ENCODE assay signal across 8 cellular contexts in genomic region chr14:70415788-70416187, GRCh38. TPM values are rescaled to one million over a fixed set of nuclear protein-coding genes. Genes with fewer than 3 reads are reported as not detected.
DNase-seq lines count a peak whose midpoint lies in the region; ATAC-seq, FAIRE-seq and TF ChIP-seq lines count a peak whose summit lies in the region.

No MANE protein-coding gene starts in this region.

- H2AFZ ChIP-seq in DND-41 (ENCODE audit: low read depth, low read length): 0 out of 2 replicates have a peak overlapping the region, but pooled peaks have one; percentile 1
- H2AFZ ChIP-seq in OCI-LY7 (ENCODE audit: low read length): no peak overlapping the region
- H2AFZ ChIP-seq in trophoblast cell (ENCODE audit: insufficient read depth, low read length, poor library complexity): no peak overlapping the region

- H3K9ac ChIP-seq in DND-41 (ENCODE audit: low read depth, low read length) (peak overlapping the region; percentile 68; the same call in 1 of the 2 replicates), trophoblast cell (ENCODE audit: low read length) (no peak overlapping the region)

- H3K4me1 ChIP-seq in DND-41 (ENCODE audit: insufficient read depth, low read length): peaks cover 33% of the 10 kb centered on the region
- H3K4me1 ChIP-seq in OCI-LY7 (ENCODE audit: insufficient read depth, low read length, poor library complexity, severe bottlenecking): peaks cover 10% of the 10 kb centered on the region
- peaks cover 3 to 26% (median 26%) of the 10 kb centered on the region in 4 donors for H3K4me1 ChIP-seq in esophagus muscularis mucosa
- H3K4me1 ChIP-seq in trophoblast cell (ENCODE audit: control insufficient read depth in 1 of 2, insufficient read depth in 2 of 2, low read length in 2 of 2): no peaks in the 10 kb centered on the region

- no peak overlapping the region for H3K27ac ChIP-seq in DND-41 (ENCODE audit: low read length)
- H3K27ac ChIP-seq in OCI-LY7 (ENCODE audit: low read depth, low read length, poor library complexity, severe bottlenecking): no peak overlapping the region
- no peak overlapping the region for H3K27ac ChIP-seq in esophagus muscularis mucosa (replicated peaks in 1 of 4)
- no peak overlapping the region for H3K27ac ChIP-seq in trophoblast cell (ENCODE audit: low read depth, low read length)
- no peak overlapping the region for H3K27ac ChIP-seq in RWPE1

- H3K79me2 ChIP-seq in DND-41 (ENCODE audit: insufficient read depth, low read length) (peaks cover 43% of the 10 kb centered on the region), OCI-LY7 (ENCODE audit: insufficient read depth, low read depth, low read length) (no peaks in the 10 kb centered on the region), trophoblast cell (ENCODE audit: control insufficient read depth, insufficient read depth, low read length, poor library complexity) (no peaks in the 10 kb centered on the region)

- intact Hi-C loops in OCI-LY7 (cut with micrococcal nuclease; ENCODE audit: unreplicated experiment): loop anchor here (10.0 kb wide), 1 partner anchor 399 kb away; no protein-coding TSS in a partner anchor
- intact Hi-C loops in esophagus muscularis mucosa (cut with DNase I): no loop called here

- no peak overlapping the region for H2BK5ac ChIP-seq in trophoblast cell (ENCODE audit: low read depth, low read length, poor library complexity)

- H3K4me3 ChIP-seq in DND-41 (ENCODE audit: low read depth in 1 of 2, low read length in 2 of 2) (peak overlapping the region; percentile 2 to 93; a peak in 3 of 4 replicates), OCI-LY7 (ENCODE audit: low read depth, low read length, poor library complexity, severe bottlenecking) (peak overlapping the region; percentile 83), esophagus muscularis mucosa (peak overlapping the region; percentile 75 to 79 (median 77)), trophoblast cell (ENCODE audit: low read depth, low read length) (no peak overlapping the region)

- H2BK12ac ChIP-seq in trophoblast cell (ENCODE audit: low read length): no peak overlapping the region

- H3K4me2 ChIP-seq in DND-41 (ENCODE audit: insufficient read depth, low read length) (peak overlapping the region; percentile 91), OCI-LY7 (ENCODE audit: low read length) (peak overlapping the region; percentile 80), trophoblast cell (ENCODE audit: low read length) (peak overlapping the region; percentile 44)

- ATAC-seq in DND-41 (ENCODE audit: insufficient read depth, low read depth): no peak

- H4K8ac ChIP-seq in trophoblast cell (ENCODE audit: low read depth, low read length): no peak overlapping the region

- no peak for TF ChIP-seq CTCF in DND-41 (IDR thresholded peaks at IDR 0.05; ENCODE audit: borderline replicate concordance, extremely low read depth, low read length, poor library complexity, severe bottlenecking)
- no peak for TF ChIP-seq CTCF in OCI-LY7 (conservative IDR thresholded peaks at IDR 0.05; ENCODE audit: low read length)
- no peak for TF ChIP-seq CTCF in esophagus muscularis mucosa (IDR thresholded peaks at IDR 0.05)
- no peak for TF ChIP-seq CTCF in RWPE1 (conservative IDR thresholded peaks at IDR 0.05; ENCODE audit: low read depth)

- BruUV-seq in OCI-LY7 (replicated peaks; lab: Mats Ljungman, UMichigan): no TSS peak

- TF ChIP-seq POLR2A in esophagus muscularis mucosa (IDR thresholded peaks at IDR 0.05; ENCODE audit: low read depth): no peak

- H3K4ac ChIP-seq in trophoblast cell (ENCODE audit: low read depth, low read length): no peak overlapping the region

- H3K14ac ChIP-seq in trophoblast cell (ENCODE audit: low read length): no peak overlapping the region

- H2BK120ac ChIP-seq in trophoblast cell (ENCODE audit: insufficient read depth, low read length, poor library complexity): no peak overlapping the region

- FAIRE-seq in frontal cortex (lab: Jason Lieb, UNC): no peak

- POLR2A ChIA-PET in OCI-LY7 (lab: Charles Lee): interaction anchor here (0.5 to 0.7 kb wide), 3 partner anchors 15 to 1612 kb away, joined by 3 to 5 read pairs (median 3); no protein-coding TSS in a partner anchor
- POLR2A ChIA-PET in RWPE1 (lab: Yijun Ruan, JAX; ENCODE audit: low non-redundant PET): no interaction called here

- H4K91ac ChIP-seq in trophoblast cell (ENCODE audit: low read depth, low read length): no peak overlapping the region

- WGBS in esophagus muscularis mucosa: 57% methylated on average over 2 of the region's 2 CpGs
- WGBS in trophoblast cell (ENCODE audit: extremely low coverage, insufficient coverage, insufficient read length): no CpG with 5 or more reads among the region's 2 CpGs

- H4K12ac ChIP-seq in trophoblast cell (ENCODE audit: low read depth, low read length): no peak overlapping the region

- no peaks in the 10 kb centered on the region for H3K79me1 ChIP-seq in trophoblast cell (ENCODE audit: low read length)

- no peak for TF ChIP-seq EP300 in esophagus muscularis mucosa (IDR thresholded peaks at IDR 0.05)

- DNase-seq in DND-41: no peak
- no peak for DNase-seq in OCI-LY7 (ENCODE audit: low spot score)
- no peak for DNase-seq in esophagus muscularis mucosa (ENCODE audit: extremely low spot score)
- DNase-seq in trophoblast cell: no peak
- DNase-seq in GM03348 (ENCODE audit: low spot score): no peak
- no peak for DNase-seq in RWPE1 (ENCODE audit: low spot score)
- no peak for DNase-seq in mesenteric fat pad (ENCODE audit: low spot score)
- no peak for DNase-seq in frontal cortex (ENCODE audit: low spot score in 2 of 2)

- H2AK5ac ChIP-seq in trophoblast cell (ENCODE audit: low read length): no peak overlapping the region

- no peaks in the 10 kb centered on the region for H3K27me3 ChIP-seq in DND-41 (ENCODE audit: insufficient read depth, low read length, poor library complexity)
- no peaks in the 10 kb centered on the region for H3K27me3 ChIP-seq in esophagus muscularis mucosa
- no peaks in the 10 kb centered on the region for H3K27me3 ChIP-seq in trophoblast cell (ENCODE audit: insufficient read depth, low read length)

- H4K20me1 ChIP-seq in DND-41 (ENCODE audit: insufficient read depth, low read length) (peaks cover 3% of the 10 kb centered on the region), OCI-LY7 (ENCODE audit: insufficient read depth, low read length) (no peaks in the 10 kb centered on the region)

- no peaks in the 10 kb centered on the region for H3K9me2 ChIP-seq in OCI-LY7 (ENCODE audit: insufficient read depth, low read length)

- H3K36me3 ChIP-seq in DND-41 (ENCODE audit: insufficient read depth, low read length) (peaks cover 7% of the 10 kb centered on the region), OCI-LY7 (ENCODE audit: insufficient read depth, low read length) (no peaks in the 10 kb centered on the region), esophagus muscularis mucosa (peaks cover 0 to 6% (median 3%) of the 10 kb centered on the region in 4 donors), trophoblast cell (ENCODE audit: control insufficient read depth in 1 of 2, insufficient read depth in 2 of 2, low read length in 2 of 2) (no peaks in the 10 kb centered on the region)

- CTCF ChIA-PET in OCI-LY7 (lab: Charles Lee; ENCODE audit: unreplicated experiment): no interaction called here
- CTCF ChIA-PET in RWPE1 (lab: Yijun Ruan, JAX): interaction anchor here (0.6 kb wide), 1 partner anchor 286 kb away, joined by 3 read pairs; no protein-coding TSS in a partner anchor

- H3K9me3 ChIP-seq in DND-41 (ENCODE audit: insufficient read depth, low read length, severe bottlenecking) (no peaks in the 10 kb centered on the region), OCI-LY7 (ENCODE audit: low read length) (no peaks in the 10 kb centered on the region), esophagus muscularis mucosa (no peaks in the 10 kb centered on the region), trophoblast cell (ENCODE audit: insufficient read depth, low read depth, low read length) (no peaks in the 10 kb centered on the region)

- H3K18ac ChIP-seq in trophoblast cell (ENCODE audit: low read length): no peak overlapping the region

- H3K23ac ChIP-seq in trophoblast cell (ENCODE audit: low read length): no peak overlapping the region

RNA-seq across cellular contexts. Expression of gene SYNJ2BP, which starts 1.1 kb away (rescaled TPM):
- 6.2 and 6.4 TPM in 2 replicates for total RNA-seq in OCI-LY7 (2014; rRNA removed; shearing (Covaris generic))
- total RNA-seq in OCI-LY7 (2022) (7.9 and 9.2 TPM in 2 replicates), esophagus muscularis mucosa (10 to 100 TPM; 30.2 to 47.3 (median 40.0) TPM), mesenteric fat pad (23.9 TPM), frontal cortex (25.3 TPM)
- polyA plus RNA-seq in trophoblast cell (2013): 12.2 and 12.8 TPM in 2 replicates

RNA-seq across cellular contexts. Expression of gene ADAM21, which starts 36.2 kb away (rescaled TPM):
- total RNA-seq in OCI-LY7 (2014; rRNA removed; shearing (Covaris generic)): not detected in 2 replicates
- total RNA-seq in OCI-LY7 (2022) (not detected in 2 replicates), esophagus muscularis mucosa (under 1 TPM in 2 of 4 donors, not detected in 2; 0.11 to 0.26 TPM), mesenteric fat pad (0.13 TPM), frontal cortex (under 0.01 TPM)
- polyA plus RNA-seq in trophoblast cell (2013): 0.11 and 0.12 TPM in 2 replicates

RNA-seq across cellular contexts. Expression of gene COX16, which starts 56.3 kb away (rescaled TPM):
- 8.2 and 10.3 TPM in 2 replicates for total RNA-seq in OCI-LY7 (2014; rRNA removed; shearing (Covaris generic))
- total RNA-seq in OCI-LY7 (2022) (22.9 and 30.7 TPM in 2 replicates), esophagus muscularis mucosa (10 to 100 TPM in 3 of 4 donors, 1 to 10 TPM in 1; 9.2 to 19.3 (median 15.8) TPM), mesenteric fat pad (25.3 TPM), frontal cortex (53.4 TPM)
- polyA plus RNA-seq in trophoblast cell (2013): 64.5 and 66.7 TPM in 2 replicates
